ENCODE assay signal across 9 cellular contexts in genomic region chr14:60189923-60190840, GRCh38.
A peak's percentile ranks its signal among the peaks of the same experiment; 100 is the strongest.
DNase-seq lines count a peak whose midpoint lies in the region; ATAC-seq lines count a peak whose summit lies in the region.
"Had no signal": no experiment of that assay in that cellular context is flagged by ENCODE, and none has a peak within 500 bp of the region (broad histone marks: within the 10 kb centered on the region; RNA-seq: fewer than 3 reads in every experiment).

No MANE protein-coding gene starts in this region.

- ATAC-seq in GM18858 (IDR thresholded peaks at IDR 0.05; ENCODE audit: unreplicated experiment): peak; percentile 46
- ATAC-seq in HG02571 (IDR thresholded peaks at IDR 0.05; ENCODE audit: unreplicated experiment): peak; percentile 53
- no peak for ATAC-seq in HG03095 (IDR thresholded peaks at IDR 0.05; ENCODE audit: unreplicated experiment)
- ATAC-seq in GM21423 (IDR thresholded peaks at IDR 0.05; ENCODE audit: unreplicated experiment): no peak

- DNase-seq in NCI-H2227 (lab: John Stamatoyannopoulos, UW; ENCODE audit: unreplicated experiment) (peak; percentile 19), middle frontal gyrus (ENCODE audit: extremely low spot score, low spot score) (peak; percentile 13), NCI-H128 (lab: John Stamatoyannopoulos, UW; ENCODE audit: unreplicated experiment) (no peak), Ammon's horn (ENCODE audit: low spot score) (no peak)
- DNase-seq: activated CD8-positive, alpha-beta memory T cell treated with anti-CD3 and anti-CD28 coated beads, Interleukin-2, amount 50 U/mL, for 4 hours had no signal

Comparison
In these comparisons a context has a peak if more than half of its experiments do, and no peak if none do; other contexts are left out.
1. ATAC-seq: peak in GM18858 (single experiment) and HG02571 (single experiment); none in HG03095 (single experiment) and GM21423 (single experiment).
2. DNase-seq: peak in NCI-H2227 (single experiment) and middle frontal gyrus (single experiment); none in NCI-H128 (single experiment) and Ammon's horn (single experiment).